ENCODE assay signal across 7 cellular contexts in the genomic region with DNA sequence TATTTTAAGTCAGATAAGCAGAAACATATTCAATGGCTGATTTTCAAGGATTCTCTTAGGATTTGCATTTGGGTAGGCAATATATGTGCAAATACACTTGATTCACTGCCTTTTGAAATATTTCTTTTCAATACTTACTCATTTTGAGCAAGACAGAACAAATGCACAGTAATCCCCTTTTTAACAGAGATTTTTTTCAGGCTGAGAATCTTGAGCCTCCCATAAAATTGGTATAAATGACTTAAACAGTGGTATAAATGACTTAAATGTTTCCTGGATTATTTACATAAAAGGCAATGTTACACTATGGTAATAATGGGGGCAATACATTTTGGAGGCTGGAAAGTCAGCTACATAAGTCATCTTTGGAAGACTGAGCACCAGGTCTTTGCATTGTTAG.
"Had no signal": no experiment of that assay in that cellular context is flagged by ENCODE, and none has a peak within 500 bp of the region (broad histone marks: within the 10 kb centered on the region; RNA-seq: fewer than 3 reads in every experiment).

No MANE protein-coding gene starts in this region.

- H3K4me3 ChIP-seq: GM23248, GM23338 had no signal

- H3K4me2 ChIP-seq: GM23338 had no signal

- H3K27ac ChIP-seq: GM23248 had no signal

- H3K9ac ChIP-seq: GM23248 had no signal

- DNase-seq: GM23248, GOT3, H7, H9, HCEC 1CT, HFFc6 had no signal

- H2AFZ ChIP-seq: GM23248, GM23338 had no signal
